Comparison of ENCODE assay signal across 22 cellular contexts in genomic region chrX:30995060-30995700, GRCh38.
DNase-seq lines count a peak whose midpoint lies in the region; ATAC-seq and TF ChIP-seq lines count a peak whose summit lies in the region.
"Had no signal": no experiment of that assay in that cellular context is flagged by ENCODE, and none has a peak within 500 bp of the region (broad histone marks: within the 10 kb centered on the region; RNA-seq: fewer than 3 reads in every experiment).

No MANE protein-coding gene starts in this region.

- DNase-seq in CD4-positive, alpha-beta memory T cell: peak in 4 of 5 donors; percentile 16 to 48 (median 29)
- DNase-seq in T-helper 17 cell (no peak), left lobe of liver (ENCODE audit: low spot score) (peak; percentile 53), right lobe of liver (peak in 1 of 3 donors; percentile 61), heart left ventricle (no peak), WERI-Rb-1 (no peak)
- DNase-seq in stimulated activated CD4-positive, alpha-beta T cell treated with anti-CD3 and anti-CD28 coated beads, Interleukin-4, amount 100 ng/mL, for 24 hours: no peak
- DNase-seq: 8988T; ACHN; AML-193; BE2C; Caco-2; CD8-positive, alpha-beta T cell; DMS153; DND-41; GOT3; HFFc6 had no signal

- H3K27ac Mint-ChIP-seq in CD4-positive, alpha-beta memory T cell: peak overlapping the region; percentile 44 to 94 (median 75)
- H3K27ac Mint-ChIP-seq in T-helper 17 cell: peak overlapping the region; percentile 77
- H3K27ac Mint-ChIP-seq: CD14-positive monocyte; CD8-positive, alpha-beta T cell; HFFc6 had no signal

- peaks cover 4 to 34% (median 13%) of the 10 kb centered on the region in 4 donors for H3K4me1 Mint-ChIP-seq in CD4-positive, alpha-beta memory T cell
- no peaks in the 10 kb centered on the region for H3K4me1 Mint-ChIP-seq in T-helper 17 cell
- H3K4me1 Mint-ChIP-seq: CD14-positive monocyte had no signal

- H3K36me3 ChIP-seq in CD4-positive, alpha-beta memory T cell (ENCODE audit: insufficient read depth, low read length): no peaks in the 10 kb centered on the region
- H3K36me3 ChIP-seq in right lobe of liver: no peaks in the 10 kb centered on the region
- no peaks in the 10 kb centered on the region for H3K36me3 ChIP-seq in heart left ventricle
- no peaks in the 10 kb centered on the region for H3K36me3 ChIP-seq in WERI-Rb-1
- H3K36me3 ChIP-seq: BE2C; BLaER1 treated with 17β-estradiol and CSF1 and Interleukin-3, amounts not matched to agents 10 nM and 100 nM; HAP-1 had no signal

- POLR2A ChIA-PET in CD4-positive, alpha-beta memory T cell (lab: Charles Lee; ENCODE audit: partially characterized antibody): no interaction called here

- H3K27me3 ChIP-seq in CD4-positive, alpha-beta memory T cell (ENCODE audit: insufficient read depth, low read length): no peaks in the 10 kb centered on the region
- H3K27me3 ChIP-seq in right lobe of liver (no peaks in the 10 kb centered on the region), heart left ventricle (no peaks in the 10 kb centered on the region), WERI-Rb-1 (ENCODE audit: insufficient read depth, low read depth, severe bottlenecking) (no peaks in the 10 kb centered on the region)
- H3K27me3 ChIP-seq: BE2C; BLaER1 treated with 17β-estradiol and CSF1 and Interleukin-3, amounts not matched to agents 10 nM and 100 nM had no signal

- H3K4me3 ChIP-seq in CD4-positive, alpha-beta memory T cell (ENCODE audit: low read length in 2 of 2): no peak overlapping the region
- H3K4me3 ChIP-seq in right lobe of liver (no peak overlapping the region), heart left ventricle (no peak overlapping the region), WERI-Rb-1 (ENCODE audit: low read depth, low read length) (no peak overlapping the region)
- H3K4me3 ChIP-seq: A549; BLaER1 treated with 17β-estradiol and CSF1 and Interleukin-3, amounts not matched to agents 10 nM and 100 nM; GM12878; HAP-1 had no signal

- CTCF ChIA-PET in CD4-positive, alpha-beta memory T cell (lab: Charles Lee; ENCODE audit: partially characterized antibody): no interaction called here

- TF ChIP-seq POLR2A in right lobe of liver (IDR thresholded peaks at IDR 0.05) (no peak), heart left ventricle (IDR thresholded peaks at IDR 0.05) (no peak)

- H3K9me3 ChIP-seq in CD4-positive, alpha-beta memory T cell (ENCODE audit: control insufficient read depth in 1 of 2, low read length in 2 of 2): no peaks in the 10 kb centered on the region
- H3K9me3 ChIP-seq in T-helper 17 cell (ENCODE audit: control insufficient read depth, low read length, poor library complexity, severe bottlenecking): no peaks in the 10 kb centered on the region
- no peaks in the 10 kb centered on the region for H3K9me3 ChIP-seq in right lobe of liver
- no peaks in the 10 kb centered on the region for H3K9me3 ChIP-seq in heart left ventricle
- no peaks in the 10 kb centered on the region for H3K9me3 ChIP-seq in WERI-Rb-1 (ENCODE audit: severe bottlenecking)
- H3K9me3 ChIP-seq: A549, BE2C, Caco-2, HAP-1 had no signal

- peak overlapping the region; percentile 15 for H3K27ac ChIP-seq in CD4-positive, alpha-beta memory T cell (ENCODE audit: low read depth, low read length)
- H3K27ac ChIP-seq in right lobe of liver (no peak overlapping the region), heart left ventricle (no peak overlapping the region), WERI-Rb-1 (no peak overlapping the region)
- H3K27ac ChIP-seq: A549; BLaER1 treated with 17β-estradiol and CSF1 and Interleukin-3, amounts not matched to agents 10 nM and 100 nM had no signal

- H3K27me3 Mint-ChIP-seq in CD4-positive, alpha-beta memory T cell: no peaks in the 10 kb centered on the region
- no peaks in the 10 kb centered on the region for H3K27me3 Mint-ChIP-seq in T-helper 17 cell

- intact Hi-C loops in CD4-positive, alpha-beta memory T cell (cut with micrococcal nuclease): no loop called here
- intact Hi-C loops in right lobe of liver (cut with DNase I): no loop called here
- intact Hi-C loops in heart left ventricle (cut with DNase I): no loop called here

- H3K36me3 Mint-ChIP-seq in CD4-positive, alpha-beta memory T cell: no peaks in the 10 kb centered on the region
- H3K36me3 Mint-ChIP-seq in T-helper 17 cell (ENCODE audit: low read depth): no peaks in the 10 kb centered on the region
- H3K36me3 Mint-ChIP-seq: CD14-positive monocyte; CD8-positive, alpha-beta T cell had no signal

- WGBS in right lobe of liver (ENCODE audit: insufficient coverage, low coverage, low lambda C conversion rate, missing lambda C conversion rate): 17% methylated on average over 1 of the region's 1 CpG
- WGBS in heart left ventricle, 4 donors: 21 to 67% (median 51%) methylated on average over 1 of the region's 1 CpG

- ATAC-seq in T-helper 17 cell (peak; percentile 78), left lobe of liver (peak; percentile 96), right lobe of liver (peak; percentile 90 to 97 (median 95)), heart left ventricle (no peak)
- ATAC-seq: A549; CD8-positive, alpha-beta T cell; GM12878 had no signal

- H3K4me3 Mint-ChIP-seq in CD4-positive, alpha-beta memory T cell: peak overlapping the region in 3 of 8 donors; percentile 17 to 57 (median 22)
- peak overlapping the region; percentile 9 for H3K4me3 Mint-ChIP-seq in T-helper 17 cell
- H3K4me3 Mint-ChIP-seq: CD14-positive monocyte; CD8-positive, alpha-beta T cell; HFFc6 had no signal

- peaks cover 0 to 5% (median 0%) of the 10 kb centered on the region in 8 donors for H3K9me3 Mint-ChIP-seq in CD4-positive, alpha-beta memory T cell
- H3K9me3 Mint-ChIP-seq: CD8-positive, alpha-beta T cell; HFFc6 had no signal

- peaks cover 5% of the 10 kb centered on the region for H3K4me1 ChIP-seq in CD4-positive, alpha-beta memory T cell (ENCODE audit: insufficient read depth, low read length)
- H3K4me1 ChIP-seq in right lobe of liver: peaks cover 0 to 12% (median 0%) of the 10 kb centered on the region in 4 donors
- H3K4me1 ChIP-seq in heart left ventricle: peaks cover 0 to 4% (median 0%) of the 10 kb centered on the region in 12 donors
- H3K4me1 ChIP-seq: A549; BE2C; BLaER1 treated with 17β-estradiol and CSF1 and Interleukin-3, amounts not matched to agents 10 nM and 100 nM; Caco-2 had no signal

- TF ChIP-seq CTCF in right lobe of liver (IDR thresholded peaks at IDR 0.05) (no peak), heart left ventricle (IDR thresholded peaks at IDR 0.05) (no peak), WERI-Rb-1 (IDR thresholded peaks at IDR 0.05; ENCODE audit: low read depth, low read length) (no peak)

Comparison
In these comparisons a context has a peak if more than half of its experiments do, and no peak if none do; other contexts are left out.
1. DNase-seq: peak in CD4-positive, alpha-beta memory T cell (4 of 5) and left lobe of liver (single experiment); none in T-helper 17 cell (0 of 3), stimulated activated CD4-positive, alpha-beta T cell treated with anti-CD3 and anti-CD28 coated beads, Interleukin-4, amount 100 ng/mL, for 24 hours (single experiment), heart left ventricle (0 of 5) and WERI-Rb-1 (single experiment).
2. ATAC-seq: peak in T-helper 17 cell (single experiment), left lobe of liver (single experiment) and right lobe of liver (4 of 4); none in heart left ventricle (0 of 4).